30 cellular contexts compared by ENCODE assay signal in the genomic region with DNA sequence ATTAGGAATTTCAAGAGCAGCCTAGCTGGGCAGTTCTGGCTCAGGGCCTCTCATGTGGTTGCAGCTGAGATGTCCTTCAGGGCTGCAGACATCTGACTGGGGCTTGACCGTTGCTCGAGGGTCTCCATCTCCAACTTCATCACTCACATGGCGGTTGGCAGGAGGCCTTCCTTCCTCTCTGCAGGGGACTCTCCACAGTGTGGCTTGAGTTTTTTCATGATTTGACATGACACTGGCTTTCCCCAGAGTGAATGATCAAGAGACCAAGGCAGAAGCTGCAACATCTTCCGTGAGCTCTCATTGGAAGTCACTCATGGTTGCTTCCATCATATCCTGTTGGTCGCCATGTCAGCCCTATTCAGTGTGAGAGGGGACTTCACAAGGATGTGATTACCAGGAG.
"Had no signal": no experiment of that assay in that cellular context is flagged by ENCODE, and none has a peak within 500 bp of the region (broad histone marks: within the 10 kb centered on the region; RNA-seq: fewer than 3 reads in every experiment).

No MANE protein-coding gene starts in this region.

- H3K9me3 ChIP-seq: adrenal gland, body of pancreas, esophagus squamous epithelium, heart right ventricle, right atrium auricular region, testis, transverse colon, uterus had no signal

- H3K27ac ChIP-seq: adrenal gland, body of pancreas, epithelial cell of prostate, esophagus squamous epithelium, heart right ventricle, parathyroid adenoma, right atrium auricular region, testis, transverse colon, uterus, WERI-Rb-1 had no signal

- H3K27me3 Mint-ChIP-seq: activated CD4-positive, alpha-beta memory T cell treated with anti-CD3 and anti-CD28 coated beads for 36 hours; activated naive CD8-positive, alpha-beta T cell treated with anti-CD3 and anti-CD28 coated beads for 36 hours had no signal

- H3K9me3 Mint-ChIP-seq: activated CD4-positive, alpha-beta memory T cell treated with anti-CD3 and anti-CD28 coated beads for 36 hours; activated CD4-positive, alpha-beta T cell treated with anti-CD3 and anti-CD28 coated beads, Interleukin-2, amount 10 ng/mL, durations not matched to agents 24 days and 14 days; activated naive CD4-positive, alpha-beta T cell treated with anti-CD3 and anti-CD28 coated beads for 36 hours; activated naive CD8-positive, alpha-beta T cell treated with anti-CD3 and anti-CD28 coated beads for 36 hours; activated T-helper 1 cell treated with anti-CD3 and anti-CD28 coated beads, Interleukin-12 subunit alpha, Interleukin-12 subunit beta, Interleukin-2, Interleukin-4 antibody, amounts not matched to agents 30 ng/mL and 10 ng/mL and 1 ng/mL, durations not matched to agents 14 hours and 24 hours and 36 hours; T-helper 1 cell treated with Interleukin-12 subunit alpha and Interleukin-12 subunit beta and Interleukin-4 antibody, amounts not matched to agents 30 μg/mL and 1 μg/mL, for 36 hours had no signal

- H3K36me3 ChIP-seq: adrenal gland, esophagus squamous epithelium, heart right ventricle, right atrium auricular region, transverse colon, uterus, WERI-Rb-1 had no signal

- H3K4me1 Mint-ChIP-seq: activated naive CD8-positive, alpha-beta T cell treated with anti-CD3 and anti-CD28 coated beads for 36 hours had no signal

- H3K4me3 Mint-ChIP-seq: activated CD4-positive, alpha-beta memory T cell treated with anti-CD3 and anti-CD28 coated beads for 36 hours; activated CD4-positive, alpha-beta T cell treated with anti-CD3 and anti-CD28 coated beads, Interleukin-2, amount 10 ng/mL, durations not matched to agents 24 days and 14 days; activated CD8-positive, alpha-beta memory T cell treated with anti-CD3 and anti-CD28 coated beads, Interleukin-2, amount 10 ng/mL, durations not matched to agents 7 days and 5 days; activated naive CD4-positive, alpha-beta T cell treated with anti-CD3 and anti-CD28 coated beads for 36 hours; activated naive CD8-positive, alpha-beta T cell treated with anti-CD3 and anti-CD28 coated beads for 36 hours; activated T-helper 1 cell treated with anti-CD3 and anti-CD28 coated beads, Interleukin-12 subunit alpha, Interleukin-12 subunit beta, Interleukin-2, Interleukin-4 antibody, amounts not matched to agents 30 ng/mL and 10 ng/mL and 1 ng/mL, durations not matched to agents 14 hours and 24 hours and 36 hours; T-helper 1 cell treated with Interleukin-12 subunit alpha and Interleukin-12 subunit beta and Interleukin-4 antibody, amounts not matched to agents 30 μg/mL and 1 μg/mL, for 36 hours had no signal

- H3K27me3 ChIP-seq: adrenal gland, body of pancreas, right atrium auricular region, testis, transverse colon, uterus had no signal

- DNase-seq: activated CD4-positive, alpha-beta memory T cell treated with anti-CD3 and anti-CD28 coated beads for 36 hours; activated CD4-positive, alpha-beta T cell treated with anti-CD3 and anti-CD28 coated beads, Interleukin-2, amount 10 ng/mL, durations not matched to agents 24 days and 14 days; activated CD4-positive, CD25-positive, alpha-beta regulatory T cell treated with anti-CD3 and anti-CD28 coated beads, Interleukin-2, amount 50 U/mL, for 72 hours; activated CD8-positive, alpha-beta memory T cell treated with anti-CD3 and anti-CD28 coated beads, Interleukin-2, amount 10 ng/mL, durations not matched to agents 7 days and 5 days; activated effector memory CD4-positive, alpha-beta T cell treated with anti-CD3 and anti-CD28 coated beads, Interleukin-2, amount 50 U/mL, for 16 hours; activated naive CD4-positive, alpha-beta T cell treated with anti-CD3 and anti-CD28 coated beads for 36 hours; activated naive CD8-positive, alpha-beta T cell treated with anti-CD3 and anti-CD28 coated beads for 36 hours; adrenal gland; body of pancreas; dermis blood vessel endothelial cell; effector CD4-positive, alpha-beta T cell; esophagus squamous epithelium; foreskin melanocyte; heart right ventricle; left cardiac atrium; mammary epithelial cell; nucleus accumbens; stimulated activated CD4-positive, alpha-beta T cell treated with anti-CD3 and anti-CD28 coated beads, Interleukin-15, amount 100 ng/mL, for 24 hours; stimulated activated naive CD8-positive, alpha-beta T cell treated with anti-CD3 and anti-CD28 coated beads, Interleukin-15, Interleukin-2, amounts not matched to agents 100 U/mL and 50 U/mL, for 24 hours; SW 1271; T-helper 9 cell; testis; transverse colon; uterus; WERI-Rb-1 had no signal

- ATAC-seq: activated CD8-positive, alpha-beta memory T cell treated with anti-CD3 and anti-CD28 coated beads, Interleukin-2, amount 10 ng/mL, durations not matched to agents 7 days and 5 days; body of pancreas; heart right ventricle; left cardiac atrium; stimulated activated naive CD8-positive, alpha-beta T cell treated with anti-CD3 and anti-CD28 coated beads, Interleukin-15, Interleukin-2, amounts not matched to agents 100 U/mL and 50 U/mL, for 24 hours had no signal

- H3K27ac Mint-ChIP-seq: activated CD4-positive, alpha-beta memory T cell treated with anti-CD3 and anti-CD28 coated beads for 36 hours; activated CD4-positive, alpha-beta T cell treated with anti-CD3 and anti-CD28 coated beads, Interleukin-2, amount 10 ng/mL, durations not matched to agents 24 days and 14 days; activated CD8-positive, alpha-beta memory T cell treated with anti-CD3 and anti-CD28 coated beads, Interleukin-2, amount 10 ng/mL, durations not matched to agents 7 days and 5 days; activated naive CD4-positive, alpha-beta T cell treated with anti-CD3 and anti-CD28 coated beads for 36 hours; activated naive CD8-positive, alpha-beta T cell treated with anti-CD3 and anti-CD28 coated beads for 36 hours; activated T-helper 1 cell treated with anti-CD3 and anti-CD28 coated beads, Interleukin-12 subunit alpha, Interleukin-12 subunit beta, Interleukin-2, Interleukin-4 antibody, amounts not matched to agents 30 ng/mL and 10 ng/mL and 1 ng/mL, durations not matched to agents 14 hours and 24 hours and 36 hours; T-helper 1 cell treated with Interleukin-12 subunit alpha and Interleukin-12 subunit beta and Interleukin-4 antibody, amounts not matched to agents 30 μg/mL and 1 μg/mL, for 36 hours had no signal

- H3K4me1 ChIP-seq: adrenal gland, body of pancreas, esophagus squamous epithelium, heart right ventricle, parathyroid adenoma, right atrium auricular region, testis, transverse colon, uterus had no signal

- H3K4me3 ChIP-seq: adrenal gland, body of pancreas, esophagus squamous epithelium, heart right ventricle, right atrium auricular region, testis, transverse colon, uterus had no signal

- H3K36me3 Mint-ChIP-seq: activated CD4-positive, alpha-beta memory T cell treated with anti-CD3 and anti-CD28 coated beads for 36 hours; activated CD8-positive, alpha-beta memory T cell treated with anti-CD3 and anti-CD28 coated beads, Interleukin-2, amount 10 ng/mL, durations not matched to agents 7 days and 5 days; activated naive CD8-positive, alpha-beta T cell treated with anti-CD3 and anti-CD28 coated beads for 36 hours had no signal
